8 cellular contexts compared by ENCODE assay signal in genomic region chr1:56644941-56645662, GRCh38. TPM values are rescaled to one million over a fixed set of nuclear protein-coding genes. Genes with fewer than 3 reads are reported as not detected.
DNase-seq lines count a peak whose midpoint lies in the region; ATAC-seq, FAIRE-seq and TF ChIP-seq lines count a peak whose summit lies in the region.

Gene PRKAA2 (plus strand): TSS chr1:56645314. CDS start chr1:56645388, 74 bp downstream.

- H3K36me3 ChIP-seq in esophagus squamous epithelium, result no peaks in the 10 kb centered on the region
- H3K36me3 ChIP-seq in muscle layer of colon (ENCODE audit: insufficient read depth, low read length), result no peaks in the 10 kb centered on the region

- DNase-seq in DMS79 treated with DMSO at 0.1 percent for 48 hours (lab: John Stamatoyannopoulos, UW), result peak; percentile 47
- no peak for DNase-seq in T-cell
- DNase-seq in esophagus squamous epithelium (lab: John Stamatoyannopoulos, UW), result no peak
- DNase-seq in urothelium cell line (ENCODE audit: low spot score), result peak; percentile 49
- DNase-seq in pons (ENCODE audit: low spot score), result no peak
- no peak for DNase-seq in NAMALWA (ENCODE audit: low spot score)

- H3K27ac Mint-ChIP-seq in T-cell, result no peak within 1 kb of the TSS

- no peak for TF ChIP-seq CTCF in esophagus squamous epithelium (IDR thresholded peaks at IDR 0.05)

- intact Hi-C loops in esophagus squamous epithelium (cut with DNase I), result no loop called here

- POLR2A ChIA-PET in T-cell (lab: Charles Lee), result no interaction called here

- H3K27me3 Mint-ChIP-seq in T-cell, result peaks cover 40 to 49% of the 10 kb centered on the region in 2 donors

- peak within 1 kb of the TSS; percentile 62 to 86 (median 82) for H3K27ac ChIP-seq in esophagus squamous epithelium
- peak within 1 kb of the TSS; percentile 62 for H3K27ac ChIP-seq in muscle layer of colon (ENCODE audit: low read depth, low read length)

- H3K4me1 Mint-ChIP-seq in T-cell, result peaks cover 10 to 16% (median 11%) of the 10 kb centered on the region in 3 donors

- no peaks in the 10 kb centered on the region for H3K36me3 Mint-ChIP-seq in T-cell

- peaks cover 0 to 35% (median 5%) of the 10 kb centered on the region in 3 donors for H3K4me1 ChIP-seq in esophagus squamous epithelium
- no peaks in the 10 kb centered on the region for H3K4me1 ChIP-seq in muscle layer of colon (ENCODE audit: insufficient read depth, low read length)

- H3K9me3 ChIP-seq in esophagus squamous epithelium, result no peaks in the 10 kb centered on the region
- no peaks in the 10 kb centered on the region for H3K9me3 ChIP-seq in muscle layer of colon (ENCODE audit: low read length)

- H3K4me3 ChIP-seq in esophagus squamous epithelium, result peak within 1 kb of the TSS; percentile 56 to 79 (median 69)
- peak within 1 kb of the TSS; percentile 74 to 76 for H3K4me3 ChIP-seq in muscle layer of colon (ENCODE audit: low read depth in 1 of 2, low read length in 2 of 2)

- H3K27me3 ChIP-seq in esophagus squamous epithelium, result peaks cover 0 to 15% (median 0%) of the 10 kb centered on the region in 4 donors
- no peaks in the 10 kb centered on the region for H3K27me3 ChIP-seq in muscle layer of colon (ENCODE audit: control insufficient read depth in 1 of 2, insufficient read depth in 2 of 2, low read length in 2 of 2)

- peak within 1 kb of the TSS; percentile 39 to 60 (median 48) for H3K4me3 Mint-ChIP-seq in T-cell

- FAIRE-seq in urothelium cell line (lab: Jason Lieb, UNC), result no peak

- CTCF ChIA-PET in T-cell (lab: Charles Lee), result no interaction called here

- no peaks in the 10 kb centered on the region for H3K9me3 Mint-ChIP-seq in T-cell

- WGBS in esophagus squamous epithelium, 2 donors, result 1% methylated on average over 22 to 23 of the region's 101 CpGs

- peak; percentile 57 for ATAC-seq in HG02642 (IDR thresholded peaks at IDR 0.05; ENCODE audit: poor library complexity, unreplicated experiment)
- peak in 2 of 4 experiments; percentile 16 to 24 for ATAC-seq in T-cell (replicated peaks in 1 of 4)

- TF ChIP-seq POLR2A in esophagus squamous epithelium (IDR thresholded peaks at IDR 0.05), result peak in 1 of 4 donors; percentile 9

- peak within 1 kb of the TSS; percentile 84 for H3K9ac ChIP-seq in muscle layer of colon (ENCODE audit: low read length)

RNA-seq across cellular contexts. Expression of gene PRKAA2, which starts in this region (rescaled TPM):
- total RNA-seq in T-cell (under 1 TPM in 3 of 5 donors, not detected in 2; 0.03 TPM), esophagus squamous epithelium (1 to 10 TPM; 1.1 to 9.0 (median 3.4) TPM)

Comparison
In these comparisons a context has a peak if more than half of its experiments do, and no peak if none do; other contexts are left out.
1. DNase-seq: peak in DMS79 treated with DMSO at 0.1 percent for 48 hours (single experiment) and urothelium cell line (single experiment); none in T-cell (0 of 34), esophagus squamous epithelium (single experiment), pons (single experiment) and NAMALWA (single experiment).